In the genomic region with DNA sequence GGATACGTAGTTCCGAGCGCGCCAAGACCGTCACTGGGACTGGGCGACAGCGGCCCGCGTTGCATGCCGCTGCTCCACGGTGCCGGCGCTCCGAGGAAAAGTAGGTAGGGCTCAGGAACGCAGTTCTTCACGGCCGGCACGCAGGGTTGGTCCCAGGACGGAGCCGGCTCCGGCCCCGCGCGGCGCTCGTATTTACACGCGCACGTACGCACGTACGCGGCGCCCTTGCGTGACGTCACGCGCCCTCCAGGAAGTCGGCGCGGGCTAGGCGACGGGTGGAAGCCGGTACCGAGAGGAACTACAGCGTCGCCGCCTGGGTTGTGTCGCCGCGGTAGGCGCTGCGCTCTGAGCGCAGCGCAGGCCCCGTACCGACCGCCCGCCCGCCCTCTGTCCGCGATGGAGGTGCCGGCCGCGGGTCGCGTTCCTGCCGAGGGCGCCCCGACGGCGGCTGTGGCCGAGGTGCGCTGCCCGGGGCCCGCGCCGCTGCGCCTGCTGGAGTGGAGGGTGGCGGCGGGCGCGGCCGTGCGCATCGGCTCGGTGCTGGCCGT, we compare ENCODE assay signal across 8 cellular contexts. TPM values are rescaled to one million over a fixed set of nuclear protein-coding genes. Genes with fewer than 3 reads are reported as not detected.
DNase-seq lines count a peak whose midpoint lies in the region; ATAC-seq and TF ChIP-seq lines count a peak whose summit lies in the region.

A gene with protein sequence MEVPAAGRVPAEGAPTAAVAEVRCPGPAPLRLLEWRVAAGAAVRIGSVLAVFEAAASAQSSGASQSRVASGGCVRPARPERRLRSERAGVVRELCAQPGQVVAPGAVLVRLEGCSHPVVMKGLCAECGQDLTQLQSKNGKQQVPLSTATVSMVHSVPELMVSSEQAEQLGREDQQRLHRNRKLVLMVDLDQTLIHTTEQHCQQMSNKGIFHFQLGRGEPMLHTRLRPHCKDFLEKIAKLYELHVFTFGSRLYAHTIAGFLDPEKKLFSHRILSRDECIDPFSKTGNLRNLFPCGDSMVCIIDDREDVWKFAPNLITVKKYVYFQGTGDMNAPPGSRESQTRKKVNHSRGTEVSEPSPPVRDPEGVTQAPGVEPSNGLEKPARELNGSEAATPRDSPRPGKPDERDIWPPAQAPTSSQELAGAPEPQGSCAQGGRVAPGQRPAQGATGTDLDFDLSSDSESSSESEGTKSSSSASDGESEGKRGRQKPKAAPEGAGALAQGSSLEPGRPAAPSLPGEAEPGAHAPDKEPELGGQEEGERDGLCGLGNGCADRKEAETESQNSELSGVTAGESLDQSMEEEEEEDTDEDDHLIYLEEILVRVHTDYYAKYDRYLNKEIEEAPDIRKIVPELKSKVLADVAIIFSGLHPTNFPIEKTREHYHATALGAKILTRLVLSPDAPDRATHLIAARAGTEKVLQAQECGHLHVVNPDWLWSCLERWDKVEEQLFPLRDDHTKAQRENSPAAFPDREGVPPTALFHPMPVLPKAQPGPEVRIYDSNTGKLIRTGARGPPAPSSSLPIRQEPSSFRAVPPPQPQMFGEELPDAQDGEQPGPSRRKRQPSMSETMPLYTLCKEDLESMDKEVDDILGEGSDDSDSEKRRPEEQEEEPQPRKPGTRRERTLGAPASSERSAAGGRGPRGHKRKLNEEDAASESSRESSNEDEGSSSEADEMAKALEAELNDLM (plus strand): TSS at position 252 of the 548 bp plus-strand sequence. CDS start 145 bp downstream, at position 397.

- peak; percentile 48 for ATAC-seq in GM19468 (IDR thresholded peaks at IDR 0.05; ENCODE audit: extremely low read depth, unreplicated experiment)

- H3K4me1 Mint-ChIP-seq in endothelial cell (ENCODE audit: unreplicated experiment) (peaks cover 14% of the 10 kb centered on the region), mesothelial cell of epicardium (peaks cover 34% of the 10 kb centered on the region)

- H3K27me3 Mint-ChIP-seq in endothelial cell (ENCODE audit: unreplicated experiment), result peaks cover 13% of the 10 kb centered on the region
- no peaks in the 10 kb centered on the region for H3K27me3 Mint-ChIP-seq in mesothelial cell of epicardium (ENCODE audit: low read depth)

- peak; percentile 87 for DNase-seq in COLO829 (ENCODE audit: low spot score)
- peak; percentile 82 for DNase-seq in HPDE6-E6E7 (ENCODE audit: extremely low spot score)
- DNase-seq in NOMO-1 treated with DMSO at 0.1 percent for 48 hours (lab: John Stamatoyannopoulos, UW; ENCODE audit: unreplicated experiment), result peak; percentile 88
- DNase-seq in activated CD8-positive, alpha-beta memory T cell treated with anti-CD3 and anti-CD28 coated beads for 48 hours (ENCODE audit: low read depth in 2 of 3, low spot score in 2 of 3), result peak in 2 of 3 experiments; percentile 64 to 76
- DNase-seq in endothelial cell (ENCODE audit: low spot score), result peak; percentile 79
- peak; percentile 81 to 88 for DNase-seq in mesothelial cell of epicardium (ENCODE audit: low spot score in 2 of 2, unreplicated experiment in 2 of 2)
- DNase-seq in stimulated activated CD8-positive, alpha-beta memory T cell treated with anti-CD3 and anti-CD28 coated beads, Interleukin-15, amount 100 ng/mL, for 4 hours (ENCODE audit: low read depth in 2 of 2), result peak; percentile 75 to 79

- peak; percentile 14 for TF ChIP-seq CTCF in endothelial cell (IDR thresholded peaks at IDR 0.05; ENCODE audit: unreplicated experiment)
- TF ChIP-seq CTCF in mesothelial cell of epicardium (IDR thresholded peaks at IDR 0.05; ENCODE audit: unreplicated experiment), result no peak

- no peaks in the 10 kb centered on the region for H3K9me3 Mint-ChIP-seq in endothelial cell (ENCODE audit: unreplicated experiment)
- no peaks in the 10 kb centered on the region for H3K9me3 Mint-ChIP-seq in mesothelial cell of epicardium

- H3K27ac Mint-ChIP-seq in endothelial cell (ENCODE audit: unreplicated experiment) (peak within 1 kb of the TSS; percentile 88), mesothelial cell of epicardium (peak within 1 kb of the TSS; percentile 99)

- H3K4me3 Mint-ChIP-seq in endothelial cell (ENCODE audit: unreplicated experiment), result peak within 1 kb of the TSS; percentile 93
- peak within 1 kb of the TSS; percentile 99 for H3K4me3 Mint-ChIP-seq in mesothelial cell of epicardium

- H3K36me3 Mint-ChIP-seq in endothelial cell (ENCODE audit: low read depth, unreplicated experiment), result no peaks in the 10 kb centered on the region
- peaks cover 5% of the 10 kb centered on the region for H3K36me3 Mint-ChIP-seq in mesothelial cell of epicardium

RNA-seq across cellular contexts. Expression of the gene that starts here (rescaled TPM):
- total RNA-seq in endothelial cell (ENCODE audit: unreplicated experiment) (34.2 TPM), mesothelial cell of epicardium (22.3 to 24.2 TPM (median 24.1 TPM) in 3 replicates)

Comparison
In these comparisons a context has a peak if more than half of its experiments do, and no peak if none do; other contexts are left out.
1. Peak in every context shown above with its lines: DNase-seq and ATAC-seq.